In the genomic region with DNA sequence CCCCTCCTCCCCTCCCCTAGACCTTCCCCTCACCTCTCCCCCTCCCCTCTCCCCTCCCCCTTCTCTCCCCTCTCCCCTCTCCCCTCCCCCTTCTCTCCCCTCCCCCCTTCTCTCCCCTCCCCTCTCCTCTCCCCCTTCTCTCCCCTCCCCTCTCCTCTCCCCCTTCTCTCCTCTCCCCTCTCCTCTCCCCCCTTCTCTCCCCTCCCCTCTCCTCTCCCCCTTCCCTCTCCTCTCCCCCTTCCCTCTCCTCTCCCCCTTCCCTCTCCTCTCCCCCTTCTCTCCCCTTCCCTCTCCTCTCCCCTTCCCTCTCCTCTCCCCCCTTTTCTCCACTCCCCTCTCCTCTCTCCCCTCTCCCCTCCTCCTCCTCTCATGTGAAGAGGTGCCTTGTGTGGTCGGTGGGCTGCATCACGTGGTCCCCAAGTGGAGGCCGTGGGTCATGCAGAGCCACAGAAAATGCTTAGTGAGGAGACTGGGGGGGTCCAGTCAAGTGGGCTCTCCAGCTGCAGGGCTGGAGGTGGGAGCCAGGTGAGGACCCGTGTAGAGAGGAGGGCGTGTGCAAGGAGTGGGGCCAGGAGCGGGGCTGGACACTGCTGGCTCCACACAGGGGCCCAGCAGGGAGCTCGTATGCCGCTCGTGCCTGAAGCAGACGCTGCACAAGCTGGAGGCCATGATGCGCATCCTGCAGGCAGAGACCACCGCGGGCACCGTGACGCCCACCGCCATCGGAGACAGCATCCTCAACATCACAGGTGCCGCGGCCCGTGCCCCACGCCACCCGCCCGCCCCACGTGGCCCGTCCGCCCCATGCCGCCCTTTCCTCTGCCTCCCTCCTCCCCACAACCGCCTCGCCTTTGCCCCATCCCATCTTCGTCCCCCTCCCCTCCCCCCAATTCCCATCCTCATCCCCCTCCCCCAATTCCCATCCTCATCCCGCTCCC, we compare ENCODE assay signal across 7 cellular contexts. TPM values are rescaled to one million over a fixed set of nuclear protein-coding genes. Genes with fewer than 3 reads are reported as not detected.
A peak's percentile ranks its signal among the peaks of the same experiment; 100 is the strongest.
DNase-seq lines count a peak whose midpoint lies in the region; TF ChIP-seq lines count a peak whose summit lies in the region.
"Not testable (repeated sequence)": the region's sequence is repeated elsewhere in the genome, so short reads cannot be mapped to it uniquely, and the experiment has no call there.

No MANE protein-coding gene starts in this region.

- not testable (repeated sequence) for H3K9me3 Mint-ChIP-seq in glutamatergic neuron (ENCODE audit: unreplicated experiment)

- not testable (repeated sequence) for H3K36me3 ChIP-seq in MM.1S (replicated peaks; ENCODE audit: insufficient read depth, low read length); sigmoid colon

- intact Hi-C loops in sigmoid colon (cut with DNase I): not testable (repeated sequence)

- not testable (repeated sequence) for TF ChIP-seq EP300 in sigmoid colon (IDR thresholded peaks at IDR 0.05)

- H3K27me3 Mint-ChIP-seq in glutamatergic neuron (ENCODE audit: unreplicated experiment): not testable (repeated sequence)

- H3K4me3 ChIP-seq in MM.1S (ENCODE audit: low read length); sigmoid colon: not testable (repeated sequence)

- H4K20me1 ChIP-seq in MM.1S (ENCODE audit: insufficient read depth, low read length): not testable (repeated sequence)

- not testable (repeated sequence) for H3K4me1 Mint-ChIP-seq in glutamatergic neuron (ENCODE audit: low read depth, unreplicated experiment)

- TF ChIP-seq CTCF in MM.1S (IDR thresholded peaks at IDR 0.05; ENCODE audit: low read length); glutamatergic neuron (IDR thresholded peaks at IDR 0.05; ENCODE audit: partially characterized antibody, unreplicated experiment); sigmoid colon (IDR thresholded peaks at IDR 0.05): not testable (repeated sequence)

- H3K27me3 ChIP-seq in MM.1S (replicated peaks; ENCODE audit: insufficient read depth, low read length); sigmoid colon: not testable (repeated sequence)

- not testable (repeated sequence) for H3K4me1 ChIP-seq in MM.1S (ENCODE audit: low read length); sigmoid colon

- H3K9me2 ChIP-seq in MM.1S (replicated peaks; ENCODE audit: insufficient read depth, low read length): not testable (repeated sequence)

- not testable (repeated sequence) for TF ChIP-seq POLR2A in sigmoid colon (IDR thresholded peaks at IDR 0.05)

- not testable (repeated sequence) for H3K4me3 Mint-ChIP-seq in glutamatergic neuron (ENCODE audit: unreplicated experiment)

- H3K79me2 ChIP-seq in MM.1S (ENCODE audit: low read length): not testable (repeated sequence)

- 69 to 85% methylated on average over 6 of the region's 31 CpGs for WGBS in sigmoid colon, 2 donors

- H3K4me2 ChIP-seq in MM.1S (ENCODE audit: low read depth, low read length): not testable (repeated sequence)

- not testable (repeated sequence) for H3K27ac Mint-ChIP-seq in glutamatergic neuron (ENCODE audit: unreplicated experiment)

- not testable (repeated sequence) for H3K9ac ChIP-seq in MM.1S (ENCODE audit: low read length)

- H2AFZ ChIP-seq in MM.1S (ENCODE audit: low read length): not testable (repeated sequence)

- DNase-seq in ELR (ENCODE audit: low read depth) (peak; percentile 4), MM.1S (peak; percentile 4), cerebellum (ENCODE audit: low spot score) (peak; percentile 12), glutamatergic neuron (peak; percentile 20), lung microvascular endothelial cell (ENCODE audit: low read depth in 2 of 2) (peak; percentile 5 to 7), sigmoid colon (peak; percentile 69)
- DNase-seq in activated CD8-positive, alpha-beta memory T cell treated with anti-CD3 and anti-CD28 coated beads for 24 hours: peak; percentile 59

- not testable (repeated sequence) for H3K27ac ChIP-seq in MM.1S (ENCODE audit: low read length); sigmoid colon

- not testable (repeated sequence) for H3K9me3 ChIP-seq in MM.1S (replicated peaks; ENCODE audit: insufficient read depth, low read length); sigmoid colon

- not testable (repeated sequence) for H3K36me3 Mint-ChIP-seq in glutamatergic neuron (ENCODE audit: unreplicated experiment)

- H3F3A ChIP-seq in MM.1S (ENCODE audit: insufficient read depth, low read length): not testable (repeated sequence)

RNA-seq across cellular contexts. Expression of a gene that starts 9.2 kb away (rescaled TPM):
- total RNA-seq in cerebellum (114 TPM), glutamatergic neuron (ENCODE audit: unreplicated experiment) (216 TPM), lung microvascular endothelial cell (8.3 and 29.4 TPM in 2 replicates), sigmoid colon (100 to 1,000 TPM in 1 of 4 donors, 10 to 100 TPM in 3; 36.0 to 152 (median 62.9) TPM)
- polyA plus RNA-seq in sigmoid colon: 10 to 100 TPM in 2 of 3 donors, 1 to 10 TPM in 1; 8.1 to 51.4 (median 17.4) TPM

RNA-seq across cellular contexts. Expression of a gene that starts 46.8 kb away (rescaled TPM):
- 42.6 TPM for total RNA-seq in cerebellum
- total RNA-seq in glutamatergic neuron (ENCODE audit: unreplicated experiment): 81.3 TPM
- 68.0 and 119 TPM in 2 replicates for total RNA-seq in lung microvascular endothelial cell
- 10 to 100 TPM; 46.4 to 57.3 (median 52.2) TPM for total RNA-seq in sigmoid colon
- 100 to 1,000 TPM in 1 of 3 donors, 10 to 100 TPM in 2; 94.3 to 112 (median 99.6) TPM for polyA plus RNA-seq in sigmoid colon

Comparison
In these comparisons a context has a peak if more than half of its experiments do, and no peak if none do; other contexts are left out.
1. DNase-seq: peak in every context shown above with its lines; median percentile 69 in sigmoid colon; 59 in activated CD8-positive, alpha-beta memory T cell treated with anti-CD3 and anti-CD28 coated beads for 24 hours; 20 in glutamatergic neuron; 12 in cerebellum; 6 in lung microvascular endothelial cell; 4 in ELR; 4 in MM.1S.